8 cellular contexts compared by ENCODE assay signal in the genomic region with DNA sequence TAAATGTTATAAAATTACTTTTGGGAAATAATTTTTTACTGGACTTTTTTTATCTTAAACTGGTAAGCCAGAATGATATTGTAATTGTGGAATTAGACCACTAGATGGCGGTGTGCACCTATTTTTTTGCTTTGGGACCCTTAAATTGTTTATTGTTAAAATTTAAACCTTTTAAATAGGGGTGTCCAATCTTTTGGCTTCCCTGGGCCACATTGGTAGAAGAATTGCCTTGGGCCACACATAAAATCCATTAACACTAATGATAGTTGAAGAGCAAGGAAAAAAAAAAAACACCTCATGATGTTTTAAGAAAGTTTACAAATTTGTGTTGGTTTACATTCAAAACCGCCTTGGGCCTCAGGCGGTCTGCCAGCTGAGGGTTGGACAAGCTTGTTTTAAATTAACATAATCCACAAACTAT. TPM values are rescaled to one million over a fixed set of nuclear protein-coding genes. Genes with fewer than 3 reads are reported as not detected.
DNase-seq lines count a peak whose midpoint lies in the region; ATAC-seq and TF ChIP-seq lines count a peak whose summit lies in the region.

No MANE protein-coding gene starts in this region.

- peaks cover 0 to 33% (median 0%) of the 10 kb centered on the region in 7 donors for H3K27me3 ChIP-seq in spleen (replicated peaks in 1 of 7)

- ATAC-seq in GM18511 (IDR thresholded peaks at IDR 0.05; ENCODE audit: unreplicated experiment) = no peak

- POLR2A ChIA-PET in RWPE1 (lab: Yijun Ruan, JAX; ENCODE audit: low non-redundant PET) = no interaction called here

- H3K27ac ChIP-seq in RWPE1 (no peak overlapping the region), spleen (no peak overlapping the region)

- no peak for TF ChIP-seq POLR2A in spleen (IDR thresholded peaks at IDR 0.05)

- CTCF ChIA-PET in RWPE1 (lab: Yijun Ruan, JAX) = interaction anchor here (0.6 to 1.2 kb wide), 7 partner anchors 18 to 1870 kb away, joined by 3 to 6 read pairs (median 4); no protein-coding TSS in a partner anchor

- no peaks in the 10 kb centered on the region for H3K36me3 ChIP-seq in spleen

- in situ Hi-C loops in GM13976 (cut with MboI; ENCODE audit: low sequenced_read_pairs, unreplicated experiment) = no loop called here

- no peak overlapping the region for H3K4me3 ChIP-seq in spleen

- peak; percentile 44 for TF ChIP-seq CTCF in GM13976 (IDR thresholded peaks at IDR 0.05; ENCODE audit: borderline replicate concordance, control extremely low read depth, extremely low read depth, insufficient read depth, missing control alignments)
- peak; percentile 72 for TF ChIP-seq CTCF in RWPE1 (conservative IDR thresholded peaks at IDR 0.05; ENCODE audit: low read depth)
- peak; percentile 47 to 87 (median 73) for TF ChIP-seq CTCF in spleen (IDR thresholded peaks at IDR 0.05 in 8 of 11, conservative IDR thresholded peaks at IDR 0.05 in 3 of 11)

- DNase-seq in AML-193 (lab: John Stamatoyannopoulos, UW) (peak; percentile 45 to 49), GM13976 (ENCODE audit: low spot score) (no peak), RWPE1 (ENCODE audit: low spot score) (peak; percentile 46), fibroblast of peridontal ligament (ENCODE audit: extremely low read depth) (peak; percentile 60), spleen (no peak), anterior cingulate cortex (lab: John Stamatoyannopoulos, UW) (no peak)
- no peak for DNase-seq in activated CD4-positive, alpha-beta T cell treated with anti-CD3 and anti-CD28 coated beads, Interleukin-2, amount 50 U/mL, for 4 hours

- WGBS in spleen, 5 donors = 53 to 62% (median 57%) methylated on average over 3 of the region's 3 CpGs

- H3K4me1 ChIP-seq in spleen = peaks cover 0 to 18% (median 6%) of the 10 kb centered on the region in 6 donors

- intact Hi-C loops in spleen (cut with DNase I; ENCODE audit: low total_unique reads) = no loop called here

- peaks cover 0 to 4% (median 0%) of the 10 kb centered on the region in 8 donors for H3K9me3 ChIP-seq in spleen

RNA-seq across cellular contexts. Expression of gene GADD45G, which starts 28.4 kb away (rescaled TPM):
- total RNA-seq in spleen = 1 to 10 TPM; 2.0 to 6.8 (median 2.6) TPM
- 10 to 100 TPM in 2 of 3 donors, 1 to 10 TPM in 1; 5.9 to 17.6 (median 16.9) TPM for polyA plus RNA-seq in spleen

Comparison
In these comparisons a context has a peak if more than half of its experiments do, and no peak if none do; other contexts are left out.
1. DNase-seq: peak in AML-193 (2 of 2), RWPE1 (single experiment) and fibroblast of peridontal ligament (single experiment); none in GM13976 (single experiment), spleen (single experiment), activated CD4-positive, alpha-beta T cell treated with anti-CD3 and anti-CD28 coated beads, Interleukin-2, amount 50 U/mL, for 4 hours (0 of 2) and anterior cingulate cortex (0 of 58).
2. Peak in every context shown above with its lines, with median percentiles within 50 percentile points of each other: CTCF ChIP-seq.